ENCODE assay signal across 12 cellular contexts in genomic region chr1:160646192-160646591, GRCh38. TPM values are rescaled to one million over a fixed set of nuclear protein-coding genes. Genes with fewer than 3 reads are reported as not detected.
DNase-seq lines count a peak whose midpoint lies in the region; ATAC-seq, FAIRE-seq and TF ChIP-seq lines count a peak whose summit lies in the region.
"Had no signal": no experiment of that assay in that cellular context is flagged by ENCODE, and none has a peak within 500 bp of the region (broad histone marks: within the 10 kb centered on the region; RNA-seq: fewer than 3 reads in every experiment).

No MANE protein-coding gene starts in this region.

- H3K4me3 Mint-ChIP-seq in activated T-cell treated with anti-CD3 and anti-CD28 coated beads, Interleukin-2, amount 50 U/mL, for 4 hours, result peak overlapping the region; percentile 97
- peak overlapping the region; percentile 93 to 98 (median 96) for H3K4me3 Mint-ChIP-seq in T-cell

- no peaks in the 10 kb centered on the region for H3K9me3 Mint-ChIP-seq in activated T-cell treated with anti-CD3 and anti-CD28 coated beads, Interleukin-2, amount 50 U/mL, for 4 hours
- H3K9me3 Mint-ChIP-seq in T-cell, result no peaks in the 10 kb centered on the region

- peak overlapping the region; percentile 21 for H3K4me2 ChIP-seq in hepatocyte

- peak overlapping the region; percentile 80 for H3K27ac ChIP-seq in hepatocyte
- H3K27ac ChIP-seq in suprapubic skin, result no peak overlapping the region
- H3K27ac ChIP-seq: sigmoid colon had no signal

- peaks cover 32% of the 10 kb centered on the region for H3K4me1 ChIP-seq in hepatocyte (ENCODE audit: insufficient read depth)
- H3K4me1 ChIP-seq in suprapubic skin, result peaks cover 4% of the 10 kb centered on the region
- H3K4me1 ChIP-seq: sigmoid colon had no signal

- TF ChIP-seq CTCF in hepatocyte (IDR thresholded peaks at IDR 0.05; ENCODE audit: poor library complexity) (no peak), suprapubic skin (IDR thresholded peaks at IDR 0.05) (no peak)

- CTCF ChIA-PET in T-cell (lab: Charles Lee), result interaction anchor here (0.6 to 3.3 kb wide), 9 partner anchors 14 to 344 kb away, joined by 3 to 21 read pairs (median 4); no protein-coding TSS in a partner anchor

- no peaks in the 10 kb centered on the region for H3K36me3 ChIP-seq in hepatocyte (replicated peaks; ENCODE audit: insufficient read depth, low read depth)
- no peaks in the 10 kb centered on the region for H3K36me3 ChIP-seq in suprapubic skin
- H3K36me3 ChIP-seq: sigmoid colon had no signal

- peak overlapping the region; percentile 97 to 100 for H3K27ac Mint-ChIP-seq in T-cell

- H3K4me3 ChIP-seq in hepatocyte, result no peak overlapping the region
- H3K4me3 ChIP-seq in suprapubic skin, result peak overlapping the region; percentile 2
- H3K4me3 ChIP-seq: sigmoid colon had no signal

- peaks cover 51% of the 10 kb centered on the region for H3K36me3 Mint-ChIP-seq in activated T-cell treated with anti-CD3 and anti-CD28 coated beads, Interleukin-2, amount 50 U/mL, for 4 hours (ENCODE audit: insufficient read depth)
- no peaks in the 10 kb centered on the region for H3K36me3 Mint-ChIP-seq in T-cell

- H4K20me1 ChIP-seq in hepatocyte (ENCODE audit: insufficient read depth, poor library complexity, severe bottlenecking), result no peaks in the 10 kb centered on the region

- no peak for TF ChIP-seq EP300 in suprapubic skin (IDR thresholded peaks at IDR 0.05)

- no peaks in the 10 kb centered on the region for H3K9me2 ChIP-seq in hepatocyte (replicated peaks; ENCODE audit: insufficient read depth)

- POLR2A ChIA-PET in T-cell (lab: Charles Lee), result interaction anchor here (0.5 to 1.0 kb wide), 4 partner anchors 14 to 28 kb away, joined by 3 to 4 read pairs (median 3); no protein-coding TSS in a partner anchor

- DNase-seq in activated T-cell treated with anti-CD3 and anti-CD28 coated beads, Interleukin-2, amount 50 U/mL, for 4 hours, result no peak
- no peak for DNase-seq in activated T-cell treated with anti-CD3 and anti-CD28 coated beads, Interleukin-2, amount 50 U/mL, for 48 hours
- DNase-seq in T-cell (no peak), hepatocyte (ENCODE audit: low spot score) (no peak), suprapubic skin (ENCODE audit: low spot score in 2 of 2) (no peak), SK-N-DZ (ENCODE audit: low spot score) (no peak), frontal cortex (ENCODE audit: low spot score in 2 of 2) (no peak), C1 segment of cervical spinal cord (lab: John Stamatoyannopoulos, UW) (no peak)
- DNase-seq: sigmoid colon had no signal

- H3K27me3 ChIP-seq in hepatocyte (no peaks in the 10 kb centered on the region), suprapubic skin (no peaks in the 10 kb centered on the region)
- H3K27me3 ChIP-seq: sigmoid colon had no signal

- no peak for TF ChIP-seq POLR2A in suprapubic skin (IDR thresholded peaks at IDR 0.05)

- 100% methylated on average over 1 of the region's 1 CpG for WGBS in hepatocyte (ENCODE audit: low lambda C conversion rate, missing lambda C conversion rate)
- WGBS in suprapubic skin, result 79% methylated on average over 1 of the region's 1 CpG

- H3K9me3 ChIP-seq in hepatocyte (ENCODE audit: low read depth) (no peaks in the 10 kb centered on the region), suprapubic skin (no peaks in the 10 kb centered on the region)
- H3K9me3 ChIP-seq: sigmoid colon had no signal

- no peaks in the 10 kb centered on the region for H3K79me2 ChIP-seq in hepatocyte

- ATAC-seq in activated T-cell treated with anti-CD3 and anti-CD28 coated beads, Interleukin-2, amount 50 U/mL, for 4 hours, result peak in 1 of 2 donors; percentile 12
- peak in 1 of 4 experiments; percentile 5 for ATAC-seq in T-cell (replicated peaks in 1 of 4)

- H3K27me3 Mint-ChIP-seq in activated T-cell treated with anti-CD3 and anti-CD28 coated beads, Interleukin-2, amount 50 U/mL, for 4 hours (ENCODE audit: low read depth), result no peaks in the 10 kb centered on the region
- H3K27me3 Mint-ChIP-seq in T-cell, result no peaks in the 10 kb centered on the region

- H2AFZ ChIP-seq in hepatocyte, result no peak overlapping the region

- FAIRE-seq in frontal cortex (lab: Jason Lieb, UNC), result no peak

- H3K4me1 Mint-ChIP-seq in activated T-cell treated with anti-CD3 and anti-CD28 coated beads, Interleukin-2, amount 50 U/mL, for 4 hours (ENCODE audit: low read depth), result peaks cover 61% of the 10 kb centered on the region
- H3K4me1 Mint-ChIP-seq in T-cell, result peaks cover 75 to 83% (median 81%) of the 10 kb centered on the region in 3 donors

RNA-seq across cellular contexts. Expression of gene SLAMF1, which starts 0.7 kb away (rescaled TPM):
- total RNA-seq in activated T-cell treated with anti-CD3 and anti-CD28 coated beads, Interleukin-2, amount 50 U/mL, for 4 hours, result 100 to 1,000 TPM in 1 of 3 donors, 10 to 100 TPM in 2; 69.2 to 138 (median 96.6) TPM
- total RNA-seq in T-cell (10 to 100 TPM; 19.4 to 38.7 (median 30.7) TPM), hepatocyte (0.20 and 1.2 TPM in 2 replicates), suprapubic skin (not detected), frontal cortex (not detected)
- 2.1 and 2.3 TPM in 2 replicates for polyA plus RNA-seq in hepatocyte
- polyA plus RNA-seq in SK-N-DZ (2014; cell fraction: cytosol; rRNA removed), result not detected in 2 replicates
- not detected in 2 replicates for polyA plus RNA-seq in SK-N-DZ (2014; cell fraction: nucleus; rRNA removed)
- total RNA-seq: chondrocyte, G401, myocyte had no signal
